Comparison of ENCODE assay signal across 30 cellular contexts in the genomic region with DNA sequence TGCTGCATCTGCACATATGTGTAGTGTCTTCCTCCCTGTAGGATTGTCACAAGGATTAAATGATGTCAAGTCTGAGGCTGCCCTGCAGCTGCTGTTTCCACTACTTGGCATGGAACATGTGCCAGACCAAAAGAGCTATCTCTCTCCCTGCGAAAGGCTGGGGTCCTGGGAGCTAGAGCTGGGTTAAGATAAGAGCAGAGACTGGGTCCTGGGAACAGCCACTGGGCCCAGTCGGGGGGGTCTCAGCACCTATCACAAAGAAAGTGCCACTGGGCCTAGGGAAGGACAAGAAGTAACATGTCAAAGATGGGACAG. TPM values are rescaled to one million over a fixed set of nuclear protein-coding genes. Genes with fewer than 3 reads are reported as not detected.
DNase-seq lines count a peak whose midpoint lies in the region; ATAC-seq and TF ChIP-seq lines count a peak whose summit lies in the region.
"Had no signal": no experiment of that assay in that cellular context is flagged by ENCODE, and none has a peak within 500 bp of the region (broad histone marks: within the 10 kb centered on the region; RNA-seq: fewer than 3 reads in every experiment).

No MANE protein-coding gene starts in this region.

- ATAC-seq in Right ventricle myocardium superior (ENCODE audit: poor library complexity) (no peak), body of pancreas (no peak), upper lobe of right lung (no peak), HG03432 (IDR thresholded peaks at IDR 0.05; ENCODE audit: unreplicated experiment) (no peak)
- no peak for ATAC-seq in naive thymus-derived CD4-positive, alpha-beta T cell
- ATAC-seq: activated CD8-positive, alpha-beta memory T cell treated with anti-CD3 and anti-CD28 coated beads, Interleukin-2, amount 10 ng/mL, durations not matched to agents 7 days and 5 days; effector memory CD8-positive, alpha-beta T cell; foreskin keratinocyte; psoas muscle; Right ventricle myocardium inferior had no signal

- 50 to 59% methylated on average over 2 of the region's 2 CpGs for WGBS in body of pancreas, 2 donors

- H3K4me1 ChIP-seq in left ventricle myocardium inferior (peaks cover 87% of the 10 kb centered on the region), body of pancreas (peaks cover 66% of the 10 kb centered on the region), upper lobe of right lung (peaks cover 35% of the 10 kb centered on the region)
- no peaks in the 10 kb centered on the region for H3K4me1 ChIP-seq in naive thymus-derived CD4-positive, alpha-beta T cell (ENCODE audit: control insufficient read depth in 2 of 2, insufficient read depth in 2 of 2, low read length in 2 of 2)
- H3K4me1 ChIP-seq: foreskin keratinocyte had no signal

- no peaks in the 10 kb centered on the region for H3K36me3 ChIP-seq in left ventricle myocardium inferior
- H3K36me3 ChIP-seq in body of pancreas (replicated peaks in 1 of 2; ENCODE audit: insufficient read depth in 1 of 2, low read depth in 2 of 2): no peaks in the 10 kb centered on the region
- no peaks in the 10 kb centered on the region for H3K36me3 ChIP-seq in upper lobe of right lung
- peaks cover 0 to 5% (median 0%) of the 10 kb centered on the region in 3 experiments for H3K36me3 ChIP-seq in naive thymus-derived CD4-positive, alpha-beta T cell (ENCODE audit: control insufficient read depth in 2 of 3, insufficient read depth in 3 of 3, low read length in 3 of 3)
- H3K36me3 ChIP-seq: cardiac muscle cell, thyroid gland had no signal

- POLR2A ChIA-PET in naive thymus-derived CD4-positive, alpha-beta T cell (lab: Charles Lee): no interaction called here

- no peak overlapping the region for H3K27ac Mint-ChIP-seq in naive thymus-derived CD4-positive, alpha-beta T cell
- H3K27ac Mint-ChIP-seq: activated CD4-positive, alpha-beta T cell treated with anti-CD3 and anti-CD28 coated beads, Interleukin-2, amount 10 ng/mL, durations not matched to agents 24 days and 14 days; activated CD8-positive, alpha-beta memory T cell treated with anti-CD3 and anti-CD28 coated beads, Interleukin-2, amount 10 ng/mL, durations not matched to agents 7 days and 5 days; activated naive CD4-positive, alpha-beta T cell treated with anti-CD3 and anti-CD28 coated beads, Interleukin-2, amount 50 U/mL, for 24 hours; B cell; effector memory CD8-positive, alpha-beta T cell; IgD-negative memory B cell; memory B cell; stimulated activated naive CD8-positive, alpha-beta T cell treated with anti-CD3 and anti-CD28 coated beads, Interleukin-15, Interleukin-2, amounts not matched to agents 100 ng/mL and 50 ng/mL, for 24 hours had no signal

- H3K27me3 Mint-ChIP-seq in naive thymus-derived CD4-positive, alpha-beta T cell: no peaks in the 10 kb centered on the region
- H3K27me3 Mint-ChIP-seq: activated CD4-positive, alpha-beta T cell treated with anti-CD3 and anti-CD28 coated beads, Interleukin-2, amount 10 ng/mL, durations not matched to agents 24 days and 14 days; activated CD8-positive, alpha-beta memory T cell treated with anti-CD3 and anti-CD28 coated beads, Interleukin-2, amount 10 ng/mL, durations not matched to agents 7 days and 5 days; activated naive CD4-positive, alpha-beta T cell treated with anti-CD3 and anti-CD28 coated beads, Interleukin-2, amount 50 U/mL, for 24 hours; B cell; effector memory CD8-positive, alpha-beta T cell; IgD-negative memory B cell; memory B cell; stimulated activated naive CD8-positive, alpha-beta T cell treated with anti-CD3 and anti-CD28 coated beads, Interleukin-15, Interleukin-2, amounts not matched to agents 100 ng/mL and 50 ng/mL, for 24 hours had no signal

- H3K27ac ChIP-seq in left ventricle myocardium inferior (replicated peaks): no peak overlapping the region
- H3K27ac ChIP-seq in body of pancreas: peak overlapping the region in 1 of 4 donors; percentile 26
- H3K27ac ChIP-seq in upper lobe of right lung: no peak overlapping the region
- no peak overlapping the region for H3K27ac ChIP-seq in naive thymus-derived CD4-positive, alpha-beta T cell (ENCODE audit: low read depth, low read length)
- H3K27ac ChIP-seq: cardiac muscle cell, foreskin keratinocyte, GM23248, heart right ventricle, psoas muscle, skin epidermis, thyroid gland had no signal

- no peak for TF ChIP-seq POLR2A in body of pancreas (IDR thresholded peaks at IDR 0.05)

- H3K36me3 Mint-ChIP-seq in naive thymus-derived CD4-positive, alpha-beta T cell: peaks cover 0 to 12% (median 5%) of the 10 kb centered on the region in 5 donors
- H3K36me3 Mint-ChIP-seq: activated CD8-positive, alpha-beta memory T cell treated with anti-CD3 and anti-CD28 coated beads, Interleukin-2, amount 10 ng/mL, durations not matched to agents 7 days and 5 days had no signal

- no peaks in the 10 kb centered on the region for H3K9me3 Mint-ChIP-seq in naive thymus-derived CD4-positive, alpha-beta T cell
- H3K9me3 Mint-ChIP-seq: activated CD4-positive, alpha-beta T cell treated with anti-CD3 and anti-CD28 coated beads, Interleukin-2, amount 10 ng/mL, durations not matched to agents 24 days and 14 days; activated naive CD4-positive, alpha-beta T cell treated with anti-CD3 and anti-CD28 coated beads, Interleukin-2, amount 50 U/mL, for 24 hours; effector memory CD8-positive, alpha-beta T cell; IgD-negative memory B cell; memory B cell; stimulated activated naive CD8-positive, alpha-beta T cell treated with anti-CD3 and anti-CD28 coated beads, Interleukin-15, Interleukin-2, amounts not matched to agents 100 ng/mL and 50 ng/mL, for 24 hours had no signal

- H3K27me3 ChIP-seq in left ventricle myocardium inferior (ENCODE audit: low read depth) (no peaks in the 10 kb centered on the region), body of pancreas (no peaks in the 10 kb centered on the region), upper lobe of right lung (no peaks in the 10 kb centered on the region)
- no peaks in the 10 kb centered on the region for H3K27me3 ChIP-seq in naive thymus-derived CD4-positive, alpha-beta T cell (ENCODE audit: control insufficient read depth in 2 of 2, insufficient read depth in 2 of 2, low read length in 2 of 2)
- H3K27me3 ChIP-seq: cardiac muscle cell, foreskin keratinocyte, heart right ventricle, thyroid gland had no signal

- intact Hi-C loops in Right ventricle myocardium superior (cut with DNase I) (no loop called here), left ventricle myocardium inferior (cut with micrococcal nuclease) (no loop called here), body of pancreas (cut with DNase I) (no loop called here), upper lobe of right lung (cut with DNase I) (no loop called here)
- intact Hi-C loops in naive thymus-derived CD4-positive, alpha-beta T cell (cut with micrococcal nuclease): no loop called here

- DNase-seq in Right ventricle myocardium superior: peak; percentile 17
- no peak for DNase-seq in left ventricle myocardium inferior
- DNase-seq in body of pancreas: peak in 3 of 4 donors; percentile 3 to 7 (median 5)
- peak; percentile 51 for DNase-seq in mesenteric fat pad (ENCODE audit: low spot score)
- DNase-seq in upper lobe of right lung: peak; percentile 33
- DNase-seq in NCI-H1092 (lab: John Stamatoyannopoulos, UW): no peak
- DNase-seq in naive thymus-derived CD4-positive, alpha-beta T cell: no peak
- DNase-seq: activated CD4-positive, alpha-beta T cell treated with anti-CD3 and anti-CD28 coated beads, Interleukin-2, amount 10 ng/mL, durations not matched to agents 24 days and 14 days; activated CD8-positive, alpha-beta memory T cell treated with anti-CD3 and anti-CD28 coated beads, Interleukin-2, amount 10 ng/mL, durations not matched to agents 7 days and 5 days; cortex of kidney; effector memory CD8-positive, alpha-beta T cell; foreskin keratinocyte; GM23248; heart right ventricle; NCI-H1417 treated with DMSO at 0.1 percent for 48 hours; NCI-H2081 treated with DMSO at 0.1 percent for 48 hours; NCI-H446 treated with DMSO at 0.1 percent for 48 hours; nucleus accumbens; OCI-M1; thyroid gland had no signal

- H3K9me3 ChIP-seq in left ventricle myocardium inferior (replicated peaks) (no peaks in the 10 kb centered on the region), body of pancreas (no peaks in the 10 kb centered on the region), upper lobe of right lung (no peaks in the 10 kb centered on the region)
- H3K9me3 ChIP-seq in naive thymus-derived CD4-positive, alpha-beta T cell (ENCODE audit: control insufficient read depth in 2 of 3, low read length in 3 of 3): no peaks in the 10 kb centered on the region
- H3K9me3 ChIP-seq: heart right ventricle, psoas muscle, thyroid gland had no signal

- peaks cover 0 to 14% (median 0%) of the 10 kb centered on the region in 7 donors for H3K4me1 Mint-ChIP-seq in naive thymus-derived CD4-positive, alpha-beta T cell
- H3K4me1 Mint-ChIP-seq: activated CD4-positive, alpha-beta T cell treated with anti-CD3 and anti-CD28 coated beads, Interleukin-2, amount 10 ng/mL, durations not matched to agents 24 days and 14 days; activated CD8-positive, alpha-beta memory T cell treated with anti-CD3 and anti-CD28 coated beads, Interleukin-2, amount 10 ng/mL, durations not matched to agents 7 days and 5 days; activated naive CD4-positive, alpha-beta T cell treated with anti-CD3 and anti-CD28 coated beads, Interleukin-2, amount 50 U/mL, for 24 hours had no signal

- no peak overlapping the region for H3K4me3 Mint-ChIP-seq in naive thymus-derived CD4-positive, alpha-beta T cell
- H3K4me3 Mint-ChIP-seq: activated CD4-positive, alpha-beta T cell treated with anti-CD3 and anti-CD28 coated beads, Interleukin-2, amount 10 ng/mL, durations not matched to agents 24 days and 14 days; activated CD8-positive, alpha-beta memory T cell treated with anti-CD3 and anti-CD28 coated beads, Interleukin-2, amount 10 ng/mL, durations not matched to agents 7 days and 5 days; activated naive CD4-positive, alpha-beta T cell treated with anti-CD3 and anti-CD28 coated beads, Interleukin-2, amount 50 U/mL, for 24 hours; B cell; effector memory CD8-positive, alpha-beta T cell; memory B cell; stimulated activated naive CD8-positive, alpha-beta T cell treated with anti-CD3 and anti-CD28 coated beads, Interleukin-15, Interleukin-2, amounts not matched to agents 100 ng/mL and 50 ng/mL, for 24 hours had no signal

- H3K4me3 ChIP-seq in left ventricle myocardium inferior: no peak overlapping the region
- no peak overlapping the region for H3K4me3 ChIP-seq in body of pancreas
- no peak overlapping the region for H3K4me3 ChIP-seq in upper lobe of right lung
- no peak overlapping the region for H3K4me3 ChIP-seq in naive thymus-derived CD4-positive, alpha-beta T cell (ENCODE audit: low read length)
- H3K4me3 ChIP-seq: cardiac muscle cell, GM23248, heart right ventricle, psoas muscle, skin epidermis, thyroid gland had no signal

- CTCF ChIA-PET in naive thymus-derived CD4-positive, alpha-beta T cell (lab: Charles Lee): no interaction called here

- no peak for TF ChIP-seq CTCF in left ventricle myocardium inferior (IDR thresholded peaks at IDR 0.05; ENCODE audit: borderline replicate concordance)
- no peak for TF ChIP-seq CTCF in body of pancreas (IDR thresholded peaks at IDR 0.05)
- TF ChIP-seq CTCF in upper lobe of right lung (IDR thresholded peaks at IDR 0.05): no peak

RNA-seq across cellular contexts. Expression of gene KCNQ1OT1, which starts 9.6 kb away (rescaled TPM):
- total RNA-seq in Right ventricle myocardium superior: 0.35 TPM
- 0.33 TPM for total RNA-seq in left ventricle myocardium inferior
- 1 to 10 TPM; 3.6 to 9.2 TPM for total RNA-seq in body of pancreas
- 3.0 TPM for total RNA-seq in mesenteric fat pad
- 2.0 TPM for total RNA-seq in upper lobe of right lung
- under 1 TPM; 0.16 to 0.56 (median 0.24) TPM for total RNA-seq in naive thymus-derived CD4-positive, alpha-beta T cell
- polyA plus RNA-seq in naive thymus-derived CD4-positive, alpha-beta T cell: under 1 TPM; 0.07 to 0.09 TPM

Comparison
In these comparisons a context has a peak if more than half of its experiments do, and no peak if none do; other contexts are left out.
1. DNase-seq: peak in Right ventricle myocardium superior (single experiment), body of pancreas (3 of 4), mesenteric fat pad (single experiment) and upper lobe of right lung (single experiment); none in left ventricle myocardium inferior (single experiment), NCI-H1092 (single experiment) and naive thymus-derived CD4-positive, alpha-beta T cell (0 of 9).